Comparison of ENCODE assay signal across 8 cellular contexts in genomic region chr3:51974963-51975856, GRCh38. TPM values are rescaled to one million over a fixed set of nuclear protein-coding genes. Genes with fewer than 3 reads are reported as not detected.
DNase-seq lines count a peak whose midpoint lies in the region; ATAC-seq and TF ChIP-seq lines count a peak whose summit lies in the region.

Gene ABHD14A (plus strand): TSS chr3:51975064. CDS start chr3:51975136, 72 bp downstream.

- H4K8ac ChIP-seq in mesenchymal stem cell (ENCODE audit: low read length) = peak within 1 kb of the TSS; percentile 99

- H2BK120ac ChIP-seq in mesenchymal stem cell (ENCODE audit: low read depth, low read length) = peak within 1 kb of the TSS; percentile 85

- H3K36me3 ChIP-seq in endodermal cell (ENCODE audit: control insufficient read depth, insufficient read depth, low read length) (no peaks in the 10 kb centered on the region), mesenchymal stem cell (ENCODE audit: control insufficient read depth in 1 of 2, insufficient read depth in 2 of 2, low read depth in 1 of 2, low read length in 2 of 2) (peaks cover 11 to 13% of the 10 kb centered on the region in 2 experiments)

- H3K9ac ChIP-seq in endodermal cell (ENCODE audit: extremely low read depth, low read length, poor library complexity, severe bottlenecking) (peak within 1 kb of the TSS; percentile 59), mesenchymal stem cell (ENCODE audit: low read length) (peak within 1 kb of the TSS; percentile 97)

- H3K4me1 ChIP-seq in endodermal cell (ENCODE audit: control insufficient read depth, insufficient read depth, low read length) (peaks cover 16% of the 10 kb centered on the region), mesenchymal stem cell (ENCODE audit: control insufficient read depth, insufficient read depth, low read depth, low read length) (peaks cover 31% of the 10 kb centered on the region)

- H3K4me1 Mint-ChIP-seq in endodermal cell = peaks cover 22% of the 10 kb centered on the region

- no peaks in the 10 kb centered on the region for H3K9me3 ChIP-seq in endodermal cell (ENCODE audit: control insufficient read depth, low read length)
- H3K9me3 ChIP-seq in mesenchymal stem cell (ENCODE audit: control insufficient read depth, low read length) = no peaks in the 10 kb centered on the region

- H3K79me1 ChIP-seq in mesenchymal stem cell (replicated peaks; ENCODE audit: low read length, poor library complexity, severe bottlenecking) = peaks cover 11% of the 10 kb centered on the region

- H3K4ac ChIP-seq in mesenchymal stem cell (ENCODE audit: low read depth in 1 of 2, low read length in 2 of 2) = peak within 1 kb of the TSS; percentile 75 to 97

- peak within 1 kb of the TSS; percentile 15 to 81 for H3K18ac ChIP-seq in mesenchymal stem cell (ENCODE audit: low read depth in 1 of 2, low read length in 2 of 2)

- H3K23ac ChIP-seq in mesenchymal stem cell (ENCODE audit: low read length in 2 of 2) = peak within 1 kb of the TSS in 1 of 2 experiments; percentile 51

- H3K27me3 Mint-ChIP-seq in endodermal cell (ENCODE audit: insufficient read depth) = peaks cover 17% of the 10 kb centered on the region

- peak; percentile 22 for DNase-seq in DMS79 treated with DMSO at 0.1 percent for 48 hours (lab: John Stamatoyannopoulos, UW)
- DNase-seq in DMS79 (lab: John Stamatoyannopoulos, UW) = no peak
- peak; percentile 72 for DNase-seq in NCI-H748 (lab: John Stamatoyannopoulos, UW; ENCODE audit: unreplicated experiment)
- peak in 2 of 3 experiments; percentile 47 to 60 for DNase-seq in activated CD8-positive, alpha-beta memory T cell treated with anti-CD3 and anti-CD28 coated beads for 48 hours (ENCODE audit: low read depth in 2 of 3, low spot score in 2 of 3)
- peak; percentile 87 for DNase-seq in endodermal cell
- peak; percentile 69 for DNase-seq in mesenchymal stem cell
- peak; percentile 58 to 69 for DNase-seq in stimulated activated CD8-positive, alpha-beta memory T cell treated with anti-CD3 and anti-CD28 coated beads, Interleukin-15, amount 100 ng/mL, for 48 hours (ENCODE audit: low read depth in 2 of 2)

- peak within 1 kb of the TSS; percentile 31 for H2AK5ac ChIP-seq in mesenchymal stem cell (ENCODE audit: low read length, severe bottlenecking)

- peak within 1 kb of the TSS; percentile 60 for H2AFZ ChIP-seq in mesenchymal stem cell (ENCODE audit: low read depth, low read length)

- H3K14ac ChIP-seq in mesenchymal stem cell (ENCODE audit: low read length in 2 of 2) = peak within 1 kb of the TSS in 1 of 2 experiments; percentile 90

- peak within 1 kb of the TSS; percentile 83 for H3K4me3 ChIP-seq in endodermal cell (ENCODE audit: low read length)
- peak within 1 kb of the TSS; percentile 71 to 97 for H3K4me3 ChIP-seq in mesenchymal stem cell (ENCODE audit: insufficient read depth in 1 of 2, low read depth in 1 of 2, low read length in 2 of 2)

- no peaks in the 10 kb centered on the region for H3K27me3 ChIP-seq in endodermal cell (ENCODE audit: control insufficient read depth, insufficient read depth, low read length, poor library complexity, severe bottlenecking)
- no peaks in the 10 kb centered on the region for H3K27me3 ChIP-seq in mesenchymal stem cell (ENCODE audit: control insufficient read depth in 1 of 2, insufficient read depth in 1 of 2, low read length in 2 of 2)

- H2BK5ac ChIP-seq in mesenchymal stem cell (ENCODE audit: low read depth, low read length, poor library complexity, severe bottlenecking) = no peak within 1 kb of the TSS

- H2BK12ac ChIP-seq in mesenchymal stem cell (ENCODE audit: low read length in 2 of 2) = peak within 1 kb of the TSS; percentile 72 to 94

- peak within 1 kb of the TSS; percentile 83 for H2BK15ac ChIP-seq in mesenchymal stem cell (ENCODE audit: low read depth, poor library complexity, severe bottlenecking)

- H3K27ac ChIP-seq in endodermal cell (ENCODE audit: low read depth, low read length) (no peak within 1 kb of the TSS), mesenchymal stem cell (ENCODE audit: low read length, poor library complexity, severe bottlenecking) (peak within 1 kb of the TSS; percentile 51)

- ATAC-seq in HG02938 (IDR thresholded peaks at IDR 0.05; ENCODE audit: unreplicated experiment) = peak; percentile 49

- peaks cover 5% of the 10 kb centered on the region for H3K36me3 Mint-ChIP-seq in endodermal cell (ENCODE audit: low read depth)

- no peak for TF ChIP-seq CTCF in endodermal cell (conservative IDR thresholded peaks at IDR 0.05)

- H4K91ac ChIP-seq in mesenchymal stem cell (ENCODE audit: low read length) = peak within 1 kb of the TSS; percentile 98

- peak within 1 kb of the TSS; percentile 95 for H3K4me2 ChIP-seq in mesenchymal stem cell (ENCODE audit: low read length, poor library complexity, severe bottlenecking)

- WGBS in endodermal cell (ENCODE audit: insufficient coverage in 1 of 2, insufficient read length in 1 of 2), 2 experiments = 3 to 9% methylated on average over 22 to 63 of the region's 63 CpGs
- WGBS in mesenchymal stem cell = 6% methylated on average over 63 of the region's 63 CpGs

- H3K9me3 Mint-ChIP-seq in endodermal cell = no peaks in the 10 kb centered on the region

- H3K27ac Mint-ChIP-seq in endodermal cell = peak within 1 kb of the TSS; percentile 93

- H3K4me3 Mint-ChIP-seq in endodermal cell = peak within 1 kb of the TSS; percentile 80

RNA-seq across cellular contexts. Expression of gene ABHD14A, which starts in this region (rescaled TPM):
- 10 to 100 TPM in 1 of 2 donors, 1 to 10 TPM in 1; 9.6 to 10.1 TPM for total RNA-seq in endodermal cell
- 14.9 TPM for polyA plus RNA-seq in endodermal cell (2013, experiment 1 of 2)
- 15.1 TPM for polyA plus RNA-seq in endodermal cell (2013, experiment 2 of 2)
- 19.9 TPM for polyA plus RNA-seq in mesenchymal stem cell (2013, experiment 1 of 2)
- 19.9 TPM for polyA plus RNA-seq in mesenchymal stem cell (2013, experiment 2 of 2)
